14 cellular contexts compared by ENCODE assay signal in genomic region chr6:112640895-112641294, GRCh38.
DNase-seq lines count a peak whose midpoint lies in the region; ATAC-seq and TF ChIP-seq lines count a peak whose summit lies in the region.
"Had no signal": no experiment of that assay in that cellular context is flagged by ENCODE, and none has a peak within 500 bp of the region (broad histone marks: within the 10 kb centered on the region; RNA-seq: fewer than 3 reads in every experiment).

No MANE protein-coding gene starts in this region.

- H3K9me3 ChIP-seq in SK-N-MC (ENCODE audit: low read depth, low read length) = no peaks in the 10 kb centered on the region
- no peaks in the 10 kb centered on the region for H3K9me3 ChIP-seq in aorta (ENCODE audit: control insufficient read depth, low read length)
- H3K9me3 ChIP-seq: Caco-2 had no signal

- no peaks in the 10 kb centered on the region for H3K4me1 ChIP-seq in aorta (ENCODE audit: control insufficient read depth in 1 of 2, insufficient read depth in 2 of 2, low read length in 2 of 2)
- H3K4me1 ChIP-seq: Caco-2 had no signal

- H3K4me3 ChIP-seq in SK-N-MC = no peak overlapping the region
- H3K4me3 ChIP-seq in foreskin fibroblast (ENCODE audit: low read depth in 1 of 2, low read length in 2 of 2) = no peak overlapping the region
- H3K4me3 ChIP-seq in aorta (ENCODE audit: low read length in 2 of 2) = no peak overlapping the region
- H3K4me3 ChIP-seq in lower leg skin (ENCODE audit: low read depth, poor library complexity, severe bottlenecking) = no peak overlapping the region
- H3K4me3 ChIP-seq: cardiac muscle cell had no signal

- no peak overlapping the region for H3K9ac ChIP-seq in SK-N-MC (ENCODE audit: insufficient read length)

- no peak for TF ChIP-seq CTCF in foreskin fibroblast (IDR thresholded peaks at IDR 0.05; ENCODE audit: low read depth, low read length)
- no peak for TF ChIP-seq CTCF in lower leg skin (IDR thresholded peaks at IDR 0.05)

- TF ChIP-seq POLR2A in lower leg skin (IDR thresholded peaks at IDR 0.05) = no peak

- intact Hi-C loops in aorta (cut with DNase I) (no loop called here), lower leg skin (cut with DNase I; ENCODE audit: low total_unique reads) (no loop called here)

- WGBS in aorta, 2 donors = 19 to 33% methylated on average over 2 of the region's 2 CpGs
- 62 to 64% methylated on average over 2 of the region's 2 CpGs for WGBS in lower leg skin, 2 donors

- H3K27me3 ChIP-seq in aorta (ENCODE audit: control insufficient read depth in 1 of 2, insufficient read depth in 2 of 2, low read length in 1 of 2) = no peaks in the 10 kb centered on the region
- H3K27me3 ChIP-seq: cardiac muscle cell had no signal

- DNase-seq in HCEC 1CT = peak; percentile 65
- DNase-seq in SK-N-MC (ENCODE audit: low read depth, low spot score) = no peak
- DNase-seq in foreskin fibroblast = peak; percentile 69 to 80
- no peak for DNase-seq in aorta
- DNase-seq in lower leg skin (ENCODE audit: low spot score in 2 of 2) = no peak
- DNase-seq: activated CD4-positive, alpha-beta memory T cell treated with anti-CD3 and anti-CD28 coated beads for 36 hours; Caco-2; naive B cell; NCI-H2227 treated with DMSO at 0.1 percent for 48 hours had no signal

- peak overlapping the region; percentile 12; the same call in 1 of the 2 replicates for H3K27ac ChIP-seq in SK-N-MC
- H3K27ac ChIP-seq in aorta (ENCODE audit: low read depth in 1 of 2, low read length in 2 of 2) = no peak overlapping the region
- H3K27ac ChIP-seq: cardiac muscle cell, epithelial cell of prostate, HL-60 had no signal

- H3K36me3 ChIP-seq in SK-N-MC (ENCODE audit: insufficient read depth, low read length) = no peaks in the 10 kb centered on the region
- no peaks in the 10 kb centered on the region for H3K36me3 ChIP-seq in aorta (ENCODE audit: control insufficient read depth in 1 of 2, insufficient read depth in 2 of 2, low read length in 1 of 2)
- H3K36me3 ChIP-seq: cardiac muscle cell had no signal

- ATAC-seq in aorta (ENCODE audit: low FRiP score) (no peak), HG02970 (IDR thresholded peaks at IDR 0.05; ENCODE audit: low FRiP score, unreplicated experiment) (no peak), GM19452 (IDR thresholded peaks at IDR 0.05; ENCODE audit: unreplicated experiment) (no peak)

Comparison
In these comparisons a context has a peak if more than half of its experiments do, and no peak if none do; other contexts are left out.
1. DNase-seq: peak in HCEC 1CT (single experiment) and foreskin fibroblast (2 of 2); none in SK-N-MC (single experiment), aorta (0 of 2) and lower leg skin (0 of 2).